2 cellular contexts compared by ENCODE assay signal in the genomic region with DNA sequence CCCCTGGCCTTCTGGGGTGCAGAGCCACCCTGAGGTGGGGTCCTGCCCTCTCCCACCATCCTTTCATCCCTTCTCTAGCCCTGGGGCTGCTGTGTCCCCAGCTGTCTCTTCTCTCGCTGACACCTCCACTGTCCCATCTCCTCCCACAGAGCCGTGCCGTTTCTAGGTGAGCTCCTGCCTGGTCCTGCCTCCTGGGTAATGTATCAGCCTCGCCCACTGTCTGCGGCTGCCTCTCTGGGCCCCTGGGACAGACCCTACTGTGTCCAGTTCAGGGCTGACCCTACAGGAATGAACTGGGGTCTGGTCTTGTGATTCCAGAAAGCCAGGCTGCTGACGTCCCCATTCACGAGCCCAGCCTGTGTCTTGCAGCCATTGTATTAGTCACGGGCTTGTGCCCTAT.
TF ChIP-seq lines count a peak whose summit lies in the region.

No MANE protein-coding gene starts in this region.

TF ChIP-seq in A549, 52 proteins besides CTCF, POLR2A, EP300 and RAD21 (continued from another document):
- no peak for TF ChIP-seq MYC (IDR thresholded peaks at IDR 0.05; ENCODE audit: borderline replicate concordance, low read length)
- no peak for TF ChIP-seq NFE2L2 (conservative IDR thresholded peaks at IDR 0.05; ENCODE audit: low read length)
- TF ChIP-seq, protein P1, sequence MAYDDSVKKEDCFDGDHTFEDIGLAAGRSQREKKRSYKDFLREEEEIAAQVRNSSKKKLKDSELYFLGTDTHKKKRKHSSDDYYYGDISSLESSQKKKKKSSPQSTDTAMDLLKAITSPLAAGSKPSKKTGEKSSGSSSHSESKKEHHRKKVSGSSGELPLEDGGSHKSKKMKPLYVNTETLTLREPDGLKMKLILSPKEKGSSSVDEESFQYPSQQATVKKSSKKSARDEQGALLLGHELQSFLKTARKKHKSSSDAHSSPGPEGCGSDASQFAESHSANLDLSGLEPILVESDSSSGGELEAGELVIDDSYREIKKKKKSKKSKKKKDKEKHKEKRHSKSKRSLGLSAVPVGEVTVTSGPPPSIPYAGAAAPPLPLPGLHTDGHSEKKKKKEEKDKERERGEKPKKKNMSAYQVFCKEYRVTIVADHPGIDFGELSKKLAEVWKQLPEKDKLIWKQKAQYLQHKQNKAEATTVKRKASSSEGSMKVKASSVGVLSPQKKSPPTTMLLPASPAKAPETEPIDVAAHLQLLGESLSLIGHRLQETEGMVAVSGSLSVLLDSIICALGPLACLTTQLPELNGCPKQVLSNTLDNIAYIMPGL (CRISPR knock-in tag; IDR thresholded peaks at IDR 0.05; ENCODE audit: borderline replicate concordance) = no peak
- no peak for TF ChIP-seq ZNF302 (CRISPR knock-in tag; IDR thresholded peaks at IDR 0.05)
- TF ChIP-seq RCOR1 (IDR thresholded peaks at IDR 0.05; ENCODE audit: low read depth, low read length) = no peak
- TF ChIP-seq PHF8 (IDR thresholded peaks at IDR 0.05; ENCODE audit: borderline replicate concordance, low read depth) = no peak

TF ChIP-seq in HEK293, 187 proteins besides CTCF, POLR2A, EP300 and RAD21 (continued from another document):
- TF ChIP-seq, protein P2, sequence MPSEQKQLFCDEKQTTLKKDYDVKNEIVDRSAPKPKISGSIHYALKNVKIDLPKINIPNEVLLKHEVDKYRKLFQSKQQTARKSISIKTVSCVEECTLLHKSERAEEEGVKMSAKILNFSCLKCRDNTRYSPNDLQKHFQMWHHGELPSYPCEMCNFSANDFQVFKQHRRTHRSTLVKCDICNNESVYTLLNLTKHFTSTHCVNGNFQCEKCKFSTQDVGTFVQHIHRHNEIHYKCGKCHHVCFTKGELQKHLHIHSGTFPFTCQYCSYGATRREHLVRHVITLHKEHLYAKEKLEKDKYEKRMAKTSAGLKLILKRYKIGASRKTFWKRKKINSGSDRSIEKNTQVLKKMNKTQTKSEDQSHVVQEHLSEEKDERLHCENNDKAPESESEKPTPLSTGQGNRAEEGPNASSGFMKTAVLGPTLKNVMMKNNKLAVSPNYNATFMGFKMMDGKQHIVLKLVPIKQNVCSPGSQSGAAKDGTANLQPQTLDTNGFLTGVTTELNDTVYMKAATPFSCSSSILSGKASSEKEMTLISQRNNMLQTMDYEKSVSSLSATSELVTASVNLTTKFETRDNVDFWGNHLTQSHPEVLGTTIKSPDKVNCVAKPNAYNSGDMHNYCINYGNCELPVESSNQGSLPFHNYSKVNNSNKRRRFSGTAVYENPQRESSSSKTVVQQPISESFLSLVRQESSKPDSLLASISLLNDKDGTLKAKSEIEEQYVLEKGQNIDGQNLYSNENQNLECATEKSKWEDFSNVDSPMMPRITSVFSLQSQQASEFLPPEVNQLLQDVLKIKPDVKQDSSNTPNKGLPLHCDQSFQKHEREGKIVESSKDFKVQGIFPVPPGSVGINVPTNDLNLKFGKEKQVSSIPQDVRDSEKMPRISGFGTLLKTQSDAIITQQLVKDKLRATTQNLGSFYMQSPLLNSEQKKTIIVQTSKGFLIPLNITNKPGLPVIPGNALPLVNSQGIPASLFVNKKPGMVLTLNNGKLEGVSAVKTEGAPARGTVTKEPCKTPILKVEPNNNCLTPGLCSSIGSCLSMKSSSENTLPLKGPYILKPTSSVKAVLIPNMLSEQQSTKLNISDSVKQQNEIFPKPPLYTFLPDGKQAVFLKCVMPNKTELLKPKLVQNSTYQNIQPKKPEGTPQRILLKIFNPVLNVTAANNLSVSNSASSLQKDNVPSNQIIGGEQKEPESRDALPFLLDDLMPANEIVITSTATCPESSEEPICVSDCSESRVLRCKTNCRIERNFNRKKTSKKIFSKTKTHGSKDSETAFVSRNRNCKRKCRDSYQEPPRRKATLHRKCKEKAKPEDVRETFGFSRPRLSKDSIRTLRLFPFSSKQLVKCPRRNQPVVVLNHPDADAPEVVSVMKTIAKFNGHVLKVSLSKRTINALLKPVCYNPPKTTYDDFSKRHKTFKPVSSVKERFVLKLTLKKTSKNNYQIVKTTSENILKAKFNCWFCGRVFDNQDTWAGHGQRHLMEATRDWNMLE (tag by site-specific recombination; conservative IDR thresholded peaks at IDR 0.05; ENCODE audit: low read depth) = no peak
- 0 out of 2 replicates have a peak, but pooled peaks have one; percentile 12 for TF ChIP-seq EGR2 (tag by site-specific recombination; IDR thresholded peaks at IDR 0.05; ENCODE audit: low read depth)
- TF ChIP-seq ZBTB17 (tag by site-specific recombination; IDR thresholded peaks at IDR 0.05) = no peak
- TF ChIP-seq ZFHX2 (tag by site-specific recombination; conservative IDR thresholded peaks at IDR 0.05) = 0 out of 2 replicates have a peak, but pooled peaks have one; percentile 20
